Comparison of ENCODE assay signal across 1 cellular context in genomic region chr10:103224133-103224532, GRCh38.
TF ChIP-seq lines count a peak whose summit lies in the region.

No MANE protein-coding gene starts in this region.

TF ChIP-seq in HepG2, 621 proteins besides CTCF, POLR2A, EP300 and RAD21:
- TF ChIP-seq CENPX (CRISPR knock-in tag; IDR thresholded peaks at IDR 0.05), result no peak
- no peak for TF ChIP-seq ZNF761 (CRISPR knock-in tag; conservative IDR thresholded peaks at IDR 0.05)
- TF ChIP-seq ESRRA (CRISPR knock-in tag; IDR thresholded peaks at IDR 0.05; ENCODE audit: low read depth), result no peak
- no peak for TF ChIP-seq SP2 (CRISPR knock-in tag; IDR thresholded peaks at IDR 0.05)
- 0 out of 2 replicates have a peak, but pooled peaks have one; percentile 40 for TF ChIP-seq TOPORS (CRISPR knock-in tag; IDR thresholded peaks at IDR 0.05)
- no peak for TF ChIP-seq HHEX (CRISPR knock-in tag; IDR thresholded peaks at IDR 0.05)
- TF ChIP-seq ZNF280D (CRISPR knock-in tag; IDR thresholded peaks at IDR 0.05), result 0 out of 2 replicates have a peak, but pooled peaks have one; percentile 53
- peak; percentile 100 for TF ChIP-seq ZNF841 (CRISPR knock-in tag; IDR thresholded peaks at IDR 0.05; ENCODE audit: borderline replicate concordance)
- no peak for TF ChIP-seq BRF2 (CRISPR knock-in tag; IDR thresholded peaks at IDR 0.05)
